In the genomic region with DNA sequence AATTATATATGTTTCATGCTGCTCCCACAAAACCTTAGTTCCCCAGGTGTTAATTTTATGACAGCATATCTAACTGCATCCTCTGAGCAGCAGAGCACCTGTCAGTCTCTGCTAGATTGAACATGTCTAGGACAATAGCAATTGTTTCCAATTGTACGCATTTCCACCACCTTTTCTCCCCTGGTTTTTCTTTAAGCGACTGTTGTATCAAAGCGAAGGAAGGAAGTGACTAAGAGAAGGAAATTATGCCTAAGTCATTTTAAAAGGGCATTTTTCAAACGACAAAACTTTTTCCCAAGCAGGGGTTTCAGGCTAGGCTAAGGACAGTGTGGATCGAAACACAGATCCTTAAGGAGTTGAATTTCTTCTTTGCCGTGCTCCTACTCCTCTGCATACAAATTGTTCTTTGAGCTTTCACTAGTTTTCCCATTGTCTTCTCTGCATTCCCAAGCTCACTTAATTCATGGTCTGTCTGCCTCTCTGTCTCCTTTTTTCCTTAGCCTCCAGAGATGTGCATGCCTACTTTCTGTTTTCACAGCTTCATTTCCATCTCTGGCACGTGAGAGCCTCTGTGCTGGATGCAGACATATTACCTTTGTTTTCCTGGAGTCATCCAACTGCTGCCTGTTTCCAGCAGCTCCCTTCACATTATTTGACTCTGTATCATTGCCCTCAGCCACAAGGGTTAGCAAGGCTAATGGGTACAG, we compare ENCODE assay signal across 11 cellular contexts. TPM values are rescaled to one million over a fixed set of nuclear protein-coding genes. Genes with fewer than 3 reads are reported as not detected.
DNase-seq lines count a peak whose midpoint lies in the region; ATAC-seq and TF ChIP-seq lines count a peak whose summit lies in the region.
"Had no signal": no experiment of that assay in that cellular context is flagged by ENCODE, and none has a peak within 500 bp of the region (broad histone marks: within the 10 kb centered on the region; RNA-seq: fewer than 3 reads in every experiment).

No MANE protein-coding gene starts in this region.

- H3K4me3 Mint-ChIP-seq in HFFc6 (no peak overlapping the region), brain (peak overlapping the region in 4 of 5 experiments; percentile 10 to 62 (median 45)), T-cell (no peak overlapping the region)
- H3K4me3 Mint-ChIP-seq: central memory CD8-positive, alpha-beta T cell had no signal

- POLR2A ChIA-PET in T-cell (lab: Charles Lee) = no interaction called here

- H3K9me3 Mint-ChIP-seq in HFFc6 (no peaks in the 10 kb centered on the region), brain (peaks cover 0 to 4% (median 3%) of the 10 kb centered on the region in 5 experiments), T-cell (no peaks in the 10 kb centered on the region)
- H3K9me3 Mint-ChIP-seq: central memory CD8-positive, alpha-beta T cell had no signal

- H3K79me1 ChIP-seq in mesenchymal stem cell (replicated peaks; ENCODE audit: low read length, poor library complexity, severe bottlenecking) = no peaks in the 10 kb centered on the region

- H3K4me3 ChIP-seq in mesenchymal stem cell (ENCODE audit: insufficient read depth in 1 of 2, low read depth in 1 of 2, low read length in 2 of 2) = no peak overlapping the region
- H3K4me3 ChIP-seq: GM12878, sigmoid colon had no signal

- DNase-seq in ELF-1 (ENCODE audit: low read depth, low spot score) = peak; percentile 26
- DNase-seq in HFFc6 = no peak
- peak; percentile 52 for DNase-seq in mesenchymal stem cell
- DNase-seq in globus pallidus (ENCODE audit: low spot score) = no peak
- DNase-seq in T-cell = no peak
- DNase-seq: Caco-2, sigmoid colon had no signal

- peak overlapping the region; percentile 12 for H2BK120ac ChIP-seq in mesenchymal stem cell (ENCODE audit: low read depth, low read length)

- WGBS in mesenchymal stem cell = 53% methylated on average over 5 of the region's 7 CpGs

- no peak overlapping the region for H3K9ac ChIP-seq in mesenchymal stem cell (ENCODE audit: low read length)

- H3K4me1 ChIP-seq in mesenchymal stem cell (ENCODE audit: control insufficient read depth, insufficient read depth, low read depth, low read length) = no peaks in the 10 kb centered on the region
- H3K4me1 ChIP-seq: Caco-2 had no signal

- H3K27ac Mint-ChIP-seq in HFFc6 (peak overlapping the region; percentile 16), brain (peak overlapping the region; percentile 56 to 82 (median 68)), T-cell (peak overlapping the region in 1 of 2 donors; percentile 4)

- no peaks in the 10 kb centered on the region for H3K27me3 ChIP-seq in mesenchymal stem cell (ENCODE audit: control insufficient read depth in 1 of 2, insufficient read depth in 1 of 2, low read length in 2 of 2)
- H3K27me3 ChIP-seq: sigmoid colon had no signal

- H3K4me2 ChIP-seq in mesenchymal stem cell (ENCODE audit: low read length, poor library complexity, severe bottlenecking) = no peak overlapping the region

- H3K9me3 ChIP-seq in mesenchymal stem cell (ENCODE audit: control insufficient read depth, low read length) = peaks cover 3% of the 10 kb centered on the region
- H3K9me3 ChIP-seq: Caco-2, sigmoid colon had no signal

- H2BK5ac ChIP-seq in mesenchymal stem cell (ENCODE audit: low read depth, low read length, poor library complexity, severe bottlenecking) = no peak overlapping the region

- H2BK15ac ChIP-seq in mesenchymal stem cell (ENCODE audit: low read depth, poor library complexity, severe bottlenecking) = no peak overlapping the region

- no peak overlapping the region for H2AFZ ChIP-seq in mesenchymal stem cell (ENCODE audit: low read depth, low read length)

- peak overlapping the region; percentile 52 to 59 for H2BK12ac ChIP-seq in mesenchymal stem cell (ENCODE audit: low read length in 2 of 2)

- CTCF ChIA-PET in T-cell (lab: Charles Lee) = interaction anchor here (0.8 to 2.0 kb wide), 6 partner anchors 9 to 595 kb away, joined by 3 to 22 read pairs (median 4); no protein-coding TSS in a partner anchor

- peak overlapping the region; percentile 34 to 37 for H3K18ac ChIP-seq in mesenchymal stem cell (ENCODE audit: low read depth in 1 of 2, low read length in 2 of 2)

- H3K27me3 Mint-ChIP-seq in HFFc6 (ENCODE audit: insufficient read depth) = peaks cover 2% of the 10 kb centered on the region; the same call in 1 of the 2 replicates
- H3K27me3 Mint-ChIP-seq in brain = peaks cover 8% of the 10 kb centered on the region
- H3K27me3 Mint-ChIP-seq in T-cell = peaks cover 3 to 5% of the 10 kb centered on the region in 2 donors

- no peak overlapping the region for H3K27ac ChIP-seq in mesenchymal stem cell (ENCODE audit: low read length, poor library complexity, severe bottlenecking)

- H3K14ac ChIP-seq in mesenchymal stem cell (ENCODE audit: low read length in 2 of 2) = no peak overlapping the region

- no peaks in the 10 kb centered on the region for H3K36me3 ChIP-seq in mesenchymal stem cell (ENCODE audit: control insufficient read depth in 1 of 2, insufficient read depth in 2 of 2, low read depth in 1 of 2, low read length in 2 of 2)
- H3K36me3 ChIP-seq: sigmoid colon had no signal

- H2AK5ac ChIP-seq in mesenchymal stem cell (ENCODE audit: low read length, severe bottlenecking) = no peak overlapping the region

- TF ChIP-seq CTCF in HFFc6 (IDR thresholded peaks at IDR 0.05) (no peak), brain (conservative IDR thresholded peaks at IDR 0.05) (no peak)

- ATAC-seq in T-cell (replicated peaks in 1 of 4) (no peak), GM18498 (IDR thresholded peaks at IDR 0.05; ENCODE audit: unreplicated experiment) (no peak)

- H4K91ac ChIP-seq in mesenchymal stem cell (ENCODE audit: low read length) = no peak overlapping the region

- no peak overlapping the region for H4K8ac ChIP-seq in mesenchymal stem cell (ENCODE audit: low read length)

- no peak overlapping the region for H3K23ac ChIP-seq in mesenchymal stem cell (ENCODE audit: low read length in 2 of 2)

- H3K4me1 Mint-ChIP-seq in HFFc6 (ENCODE audit: low read depth) (peaks cover 36% of the 10 kb centered on the region), brain (peaks cover 51% of the 10 kb centered on the region), T-cell (peaks cover 14 to 19% (median 18%) of the 10 kb centered on the region in 3 donors)

- H3K4ac ChIP-seq in mesenchymal stem cell (ENCODE audit: low read depth in 1 of 2, low read length in 2 of 2) = peak overlapping the region; percentile 10 to 19

- H3K36me3 Mint-ChIP-seq in HFFc6 (ENCODE audit: low read depth) (0 out of 2 replicates have a peak, but pooled peaks cover 6% of the 10 kb centered on the region), brain (no peaks in the 10 kb centered on the region), T-cell (no peaks in the 10 kb centered on the region)

RNA-seq across cellular contexts. Expression of gene STARD4, which starts 39.4 kb away (rescaled TPM):
- 10 to 100 TPM; 18.0 to 26.4 (median 24.4) TPM for total RNA-seq in HFFc6 (2021; fragmentation: NEBNext Ultra II Directional; extraction: Animal tissue kit (Norgen Biotek cat#: 25700))
- 5.1 TPM for polyA plus RNA-seq in brain (ENCODE audit: insufficient read depth, low read depth, low replicate concordance)
- 109 TPM for polyA plus RNA-seq in mesenchymal stem cell (2013, experiment 1 of 2)
- polyA plus RNA-seq in mesenchymal stem cell (2013, experiment 2 of 2) = 116 TPM
- 10 to 100 TPM; 10.2 to 16.5 (median 12.0) TPM for total RNA-seq in T-cell

Comparison
In these comparisons a context has a peak if more than half of its experiments do, and no peak if none do; other contexts are left out.
1. DNase-seq: peak in ELF-1 (single experiment) and mesenchymal stem cell (single experiment); none in HFFc6 (single experiment), globus pallidus (single experiment) and T-cell (0 of 34).
2. H3K4me3 Mint-ChIP-seq: peak in brain (4 of 5); none in HFFc6 (single experiment) and T-cell (0 of 3).